ENCODE assay signal across 18 cellular contexts in genomic region chr1:212955098-212955497, GRCh38.
"Had no signal": no experiment of that assay in that cellular context is flagged by ENCODE, and none has a peak within 500 bp of the region (broad histone marks: within the 10 kb centered on the region; RNA-seq: fewer than 3 reads in every experiment).

No MANE protein-coding gene starts in this region.

- H3K36me3 Mint-ChIP-seq: activated naive CD8-positive, alpha-beta T cell; naive thymus-derived CD8-positive, alpha-beta T cell had no signal

- DNase-seq: activated B cell treated with CpG ODN at 0.5 μM for 24 hours; activated CD4-positive, alpha-beta T cell treated with anti-CD3 and anti-CD28 coated beads, Interleukin-2, amount 10 ng/mL, durations not matched to agents 24 days and 14 days; activated CD8-positive, alpha-beta memory T cell treated with anti-CD3 and anti-CD28 coated beads, Interleukin-2, amount 50 U/mL, for 48 hours; activated gamma-delta T cell; activated T-cell treated with anti-CD3 and anti-CD28 coated beads, Interleukin-2, amount 50 U/mL, for 72 hours; brain microvascular endothelial cell; cortex of kidney; effector CD4-positive, alpha-beta T cell; kidney; left lung; naive thymus-derived CD8-positive, alpha-beta T cell; posterior cingulate gyrus; retina; stimulated activated CD4-positive, alpha-beta T cell treated with anti-CD3 and anti-CD28 coated beads, Interleukin-4, amount 100 ng/mL, for 1 hour; stimulated activated naive CD8-positive, alpha-beta T cell treated with anti-CD3 and anti-CD28 coated beads, Interleukin-15, Interleukin-2, amounts not matched to agents 100 U/mL and 50 U/mL, for 24 hours; trophoblast cell had no signal

- H3K27ac Mint-ChIP-seq: activated B cell treated with CpG ODN at 0.5 μM for 24 hours; activated CD4-positive, alpha-beta T cell treated with anti-CD3 and anti-CD28 coated beads, Interleukin-2, amount 10 ng/mL, durations not matched to agents 24 days and 14 days; activated naive CD8-positive, alpha-beta T cell; activated T-cell treated with anti-CD3 and anti-CD28 coated beads, Interleukin-2, amount 50 U/mL, for 72 hours; naive thymus-derived CD8-positive, alpha-beta T cell had no signal

- H3K9me3 Mint-ChIP-seq: activated B cell treated with CpG ODN at 0.5 μM for 24 hours; activated CD4-positive, alpha-beta T cell treated with anti-CD3 and anti-CD28 coated beads, Interleukin-2, amount 10 ng/mL, durations not matched to agents 24 days and 14 days; activated T-cell treated with anti-CD3 and anti-CD28 coated beads, Interleukin-2, amount 50 U/mL, for 72 hours; central memory CD8-positive, alpha-beta T cell; naive thymus-derived CD8-positive, alpha-beta T cell had no signal

- ATAC-seq: activated T-cell treated with anti-CD3 and anti-CD28 coated beads, Interleukin-2, amount 50 U/mL, for 72 hours; left lung; naive thymus-derived CD8-positive, alpha-beta T cell; stimulated activated naive CD8-positive, alpha-beta T cell treated with anti-CD3 and anti-CD28 coated beads, Interleukin-15, Interleukin-2, amounts not matched to agents 100 U/mL and 50 U/mL, for 24 hours had no signal

- H3K4me3 Mint-ChIP-seq: activated B cell treated with CpG ODN at 0.5 μM for 24 hours; activated CD4-positive, alpha-beta T cell treated with anti-CD3 and anti-CD28 coated beads, Interleukin-2, amount 10 ng/mL, durations not matched to agents 24 days and 14 days; activated naive CD8-positive, alpha-beta T cell; activated T-cell treated with anti-CD3 and anti-CD28 coated beads, Interleukin-2, amount 50 U/mL, for 72 hours; central memory CD8-positive, alpha-beta T cell; naive thymus-derived CD8-positive, alpha-beta T cell had no signal
